In the genomic region with DNA sequence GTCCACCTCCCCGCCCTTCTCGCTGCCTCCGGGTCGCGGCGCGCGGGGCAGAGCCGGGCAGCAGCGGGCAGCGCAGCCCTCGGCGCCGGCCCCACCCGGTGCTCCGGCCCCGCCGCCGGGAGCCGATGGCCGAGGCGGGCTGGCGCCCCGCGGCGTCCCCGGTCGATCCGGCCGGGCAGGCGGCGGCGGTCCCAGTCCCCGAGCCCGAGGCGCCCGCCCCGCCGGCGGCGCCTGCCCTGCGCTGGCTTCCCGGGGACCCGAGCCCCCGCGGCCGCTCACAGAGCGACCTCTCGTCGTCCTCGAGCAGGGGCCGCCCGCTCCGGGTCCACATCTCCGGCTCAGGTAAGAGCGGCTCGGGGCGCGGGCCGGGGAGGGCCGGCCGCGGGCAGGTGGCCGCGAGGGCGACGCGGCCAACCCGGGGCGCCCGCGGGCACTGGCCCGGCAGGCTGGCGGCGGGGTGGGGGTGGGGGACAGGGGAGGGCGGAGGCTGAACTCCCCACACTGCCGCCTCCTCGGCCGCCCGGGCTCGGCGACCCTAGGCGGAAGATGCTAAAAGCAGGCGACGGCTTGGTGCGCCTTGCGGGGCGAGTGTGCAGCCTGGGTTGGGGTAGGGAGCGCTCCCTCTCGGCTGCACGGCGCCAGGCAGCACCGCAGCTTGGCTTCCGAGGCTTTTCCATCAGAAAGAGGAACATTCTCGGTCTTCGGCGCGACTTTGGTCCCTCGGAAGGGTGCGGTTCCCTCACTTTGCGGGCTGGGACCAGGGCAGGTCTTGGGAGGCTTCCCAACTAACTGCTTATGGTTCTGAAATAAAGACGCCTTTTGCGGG, we compare ENCODE assay signal across 8 cellular contexts. TPM values are rescaled to one million over a fixed set of nuclear protein-coding genes. Genes with fewer than 3 reads are reported as not detected.
DNase-seq lines count a peak whose midpoint lies in the region; ATAC-seq and TF ChIP-seq lines count a peak whose summit lies in the region.

No MANE protein-coding gene starts in this region.

- peaks cover 19% of the 10 kb centered on the region for H3K4me1 ChIP-seq in HUES6 (ENCODE audit: control insufficient read depth, insufficient read depth, low read length)

- H3K27me3 ChIP-seq in HUES6 (ENCODE audit: control insufficient read depth, insufficient read depth, low read length), result peaks cover 59% of the 10 kb centered on the region

- no peaks in the 10 kb centered on the region for H3K9me3 ChIP-seq in HUES6 (ENCODE audit: control insufficient read depth, insufficient read depth, low read depth, low read length)

- TF ChIP-seq CTCF in progenitor cell of endocrine pancreas (IDR thresholded peaks at IDR 0.05; ENCODE audit: unreplicated experiment), result peak; percentile 56

- H3K27ac ChIP-seq in HUES6 (ENCODE audit: low read depth, low read length) (no peak overlapping the region), adipose tissue (ENCODE audit: low read depth, low read length) (peak overlapping the region; percentile 22)

- H3K27me3 Mint-ChIP-seq in progenitor cell of endocrine pancreas, result no peaks in the 10 kb centered on the region

- H3K9me3 Mint-ChIP-seq in progenitor cell of endocrine pancreas (ENCODE audit: low read depth), result no peaks in the 10 kb centered on the region

- H3K4me3 ChIP-seq in HUES6 (ENCODE audit: low read depth, low read length), result peak overlapping the region; percentile 65

- H3K4me1 Mint-ChIP-seq in progenitor cell of endocrine pancreas (ENCODE audit: low read depth), result peaks cover 36% of the 10 kb centered on the region

- peak overlapping the region; percentile 39 for H3K9ac ChIP-seq in HUES6 (ENCODE audit: low read length)

- ATAC-seq in GM21515 (IDR thresholded peaks at IDR 0.05; ENCODE audit: unreplicated experiment) (peak; percentile 56), left cardiac atrium (peak; percentile 75 to 84)

- peak overlapping the region; percentile 77 for H3K4me3 Mint-ChIP-seq in progenitor cell of endocrine pancreas (ENCODE audit: low read depth)

- peak; percentile 76 for DNase-seq in D341Med (ENCODE audit: low spot score)
- DNase-seq in SW480 (ENCODE audit: low spot score), result peak; percentile 58
- peak; percentile 67 for DNase-seq in left cardiac atrium
- DNase-seq in progenitor cell of endocrine pancreas (ENCODE audit: low spot score, unreplicated experiment), result peak; percentile 53
- DNase-seq in SHP77 treated with DMSO at 0.1 percent for 48 hours (lab: John Stamatoyannopoulos, UW), result no peak

- 0 to 1% (median 0%) methylated on average over 43 to 102 of the region's 103 CpGs for WGBS in adipose tissue, 3 donors

- no peaks in the 10 kb centered on the region for H3K36me3 Mint-ChIP-seq in progenitor cell of endocrine pancreas (ENCODE audit: insufficient read depth)

- peak overlapping the region; percentile 84 for H3K27ac Mint-ChIP-seq in progenitor cell of endocrine pancreas

- no peaks in the 10 kb centered on the region for H3K36me3 ChIP-seq in HUES6 (ENCODE audit: control insufficient read depth, insufficient read depth, low read length)

- intact Hi-C loops in left cardiac atrium (cut with DNase I), result no loop called here

RNA-seq across cellular contexts. Expression of gene FUCA2, which starts 25.6 kb away (rescaled TPM):
- 10 to 100 TPM; 21.7 to 29.2 (median 25.6) TPM for polyA plus RNA-seq in adipose tissue
- total RNA-seq in left cardiac atrium (10 to 100 TPM; 42.1 to 47.9 TPM), progenitor cell of endocrine pancreas (67.3 and 67.5 TPM in 2 replicates)
